In the genomic region with DNA sequence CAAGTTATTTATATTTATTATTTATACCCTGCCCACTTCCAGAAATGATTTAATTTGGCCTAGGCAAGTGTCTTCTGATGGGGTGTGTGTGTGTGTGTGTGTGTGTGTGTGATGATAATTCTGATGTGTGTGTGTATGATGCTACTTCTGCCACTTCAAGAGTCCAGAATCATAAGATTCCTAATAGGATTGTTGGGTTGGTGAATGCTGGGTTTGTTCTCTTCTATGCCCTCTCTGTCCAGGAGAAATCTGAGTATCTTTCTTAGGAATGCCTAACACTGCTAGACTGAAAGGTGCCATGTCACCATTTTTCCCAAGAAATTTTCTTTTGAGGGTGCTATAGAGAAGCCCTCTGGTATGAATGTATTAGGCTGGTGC, we compare ENCODE assay signal across 11 cellular contexts.
DNase-seq lines count a peak whose midpoint lies in the region; ATAC-seq and TF ChIP-seq lines count a peak whose summit lies in the region.
"Had no signal": no experiment of that assay in that cellular context is flagged by ENCODE, and none has a peak within 500 bp of the region (broad histone marks: within the 10 kb centered on the region; RNA-seq: fewer than 3 reads in every experiment).

No MANE protein-coding gene starts in this region.

- intact Hi-C loops in activated CD4-positive, alpha-beta T cell treated with anti-CD3 and anti-CD28 coated beads for 36 hours (cut with DNase I, micrococcal nuclease): loop anchor here (10.0 kb wide), 2 partner anchors 476 to 1036 kb away; a partner anchor contains a TSS
- intact Hi-C loops in spleen (cut with DNase I; ENCODE audit: low total_unique reads): no loop called here

- TF ChIP-seq POLR2A in spleen (IDR thresholded peaks at IDR 0.05): no peak

- peaks cover 2% of the 10 kb centered on the region for H3K9me3 Mint-ChIP-seq in activated CD4-positive, alpha-beta T cell treated with anti-CD3 and anti-CD28 coated beads for 36 hours (ENCODE audit: low read depth)

- no peak for ATAC-seq in activated CD4-positive, alpha-beta T cell treated with anti-CD3 and anti-CD28 coated beads for 36 hours
- ATAC-seq in RWPE2 (ENCODE audit: low read depth) (no peak), foreskin keratinocyte (no peak), GM21825 (IDR thresholded peaks at IDR 0.05; ENCODE audit: unreplicated experiment) (no peak)
- ATAC-seq: upper lobe of right lung had no signal

- DNase-seq in activated CD4-positive, alpha-beta T cell treated with anti-CD3 and anti-CD28 coated beads for 36 hours: no peak
- DNase-seq in activated CD4-positive, alpha-beta T cell treated with anti-CD3 and anti-CD28 coated beads, Interleukin-2, amount 50 U/mL, for 48 hours: no peak
- DNase-seq in RWPE2 (ENCODE audit: low spot score) (no peak), foreskin keratinocyte (no peak), spleen (no peak), NCI-H226 (no peak), NCI-H1694 (lab: John Stamatoyannopoulos, UW) (no peak)
- DNase-seq: KG1, NCI-H2107, upper lobe of right lung had no signal

- no peak overlapping the region for H3K4me3 Mint-ChIP-seq in activated CD4-positive, alpha-beta T cell treated with anti-CD3 and anti-CD28 coated beads for 36 hours

- H3K27ac ChIP-seq in RWPE2 (ENCODE audit: poor library complexity, severe bottlenecking) (peak overlapping the region; percentile 100), foreskin keratinocyte (peak overlapping the region; percentile 44), spleen (peak overlapping the region; percentile 22 to 93 (median 80))

- H3K36me3 ChIP-seq in RWPE2 (ENCODE audit: low read depth): peaks cover 17% of the 10 kb centered on the region
- H3K36me3 ChIP-seq in spleen: no peaks in the 10 kb centered on the region

- H3K27me3 Mint-ChIP-seq in activated CD4-positive, alpha-beta T cell treated with anti-CD3 and anti-CD28 coated beads for 36 hours: no peaks in the 10 kb centered on the region

- peak overlapping the region; percentile 33 for H3K27ac Mint-ChIP-seq in activated CD4-positive, alpha-beta T cell treated with anti-CD3 and anti-CD28 coated beads for 36 hours

- POLR2A ChIA-PET in activated CD4-positive, alpha-beta T cell treated with anti-CD3 and anti-CD28 coated beads for 36 hours (lab: Charles Lee): no interaction called here

- peaks cover 15% of the 10 kb centered on the region for H3K36me3 Mint-ChIP-seq in activated CD4-positive, alpha-beta T cell treated with anti-CD3 and anti-CD28 coated beads for 36 hours (ENCODE audit: low read depth)

- TF ChIP-seq CTCF in RWPE2 (IDR thresholded peaks at IDR 0.05; ENCODE audit: poor library complexity, severe bottlenecking) (no peak), foreskin keratinocyte (conservative IDR thresholded peaks at IDR 0.05) (no peak), spleen (IDR thresholded peaks at IDR 0.05 in 8 of 11, conservative IDR thresholded peaks at IDR 0.05 in 3 of 11) (no peak)

- peaks cover 95% of the 10 kb centered on the region for H3K4me1 Mint-ChIP-seq in activated CD4-positive, alpha-beta T cell treated with anti-CD3 and anti-CD28 coated beads for 36 hours

- CTCF ChIA-PET in activated CD4-positive, alpha-beta T cell treated with anti-CD3 and anti-CD28 coated beads for 36 hours (lab: Charles Lee): interaction anchor here (1.4 to 2.0 kb wide), 3 partner anchors 20 to 126 kb away, joined by 4 to 5 read pairs (median 4); no protein-coding TSS in a partner anchor

- H3K4me3 ChIP-seq in RWPE2 (ENCODE audit: severe bottlenecking): no peak overlapping the region
- no peak overlapping the region for H3K4me3 ChIP-seq in spleen
- H3K4me3 ChIP-seq: upper lobe of right lung had no signal

- no peaks in the 10 kb centered on the region for H3K27me3 ChIP-seq in RWPE2 (ENCODE audit: insufficient read depth, poor library complexity, severe bottlenecking)
- no peaks in the 10 kb centered on the region for H3K27me3 ChIP-seq in foreskin keratinocyte
- no peaks in the 10 kb centered on the region for H3K27me3 ChIP-seq in spleen (replicated peaks in 1 of 7)
- H3K27me3 ChIP-seq: upper lobe of right lung had no signal

- H3K9me3 ChIP-seq in RWPE2 (ENCODE audit: severe bottlenecking) (no peaks in the 10 kb centered on the region), spleen (no peaks in the 10 kb centered on the region)
- H3K9me3 ChIP-seq: upper lobe of right lung had no signal

- peaks cover 64% of the 10 kb centered on the region for H3K4me1 ChIP-seq in RWPE2 (ENCODE audit: insufficient read depth, poor library complexity, severe bottlenecking)
- H3K4me1 ChIP-seq in foreskin keratinocyte: peaks cover 38% of the 10 kb centered on the region
- H3K4me1 ChIP-seq in spleen: peaks cover 74 to 100% (median 98%) of the 10 kb centered on the region in 6 donors

Comparison
In these comparisons a context has a peak if more than half of its experiments do, and no peak if none do; other contexts are left out.
1. H3K27ac ChIP-seq: peak in every context shown above with its lines; median percentile 100 in RWPE2; 80 in spleen; 44 in foreskin keratinocyte.